Comparison of ENCODE assay signal across 15 cellular contexts in genomic region chr12:89857652-89858274, GRCh38.
DNase-seq lines count a peak whose midpoint lies in the region; ATAC-seq and TF ChIP-seq lines count a peak whose summit lies in the region.
"Had no signal": no experiment of that assay in that cellular context is flagged by ENCODE, and none has a peak within 500 bp of the region (broad histone marks: within the 10 kb centered on the region; RNA-seq: fewer than 3 reads in every experiment).

No MANE protein-coding gene starts in this region.

- H2BK5ac ChIP-seq in H9 (ENCODE audit: insufficient read length, low read length) = no peak overlapping the region

- no peaks in the 10 kb centered on the region for H3K36me3 Mint-ChIP-seq in activated B cell treated with CpG ODN at 0.5 μM for 24 hours (ENCODE audit: low read depth)
- H3K36me3 Mint-ChIP-seq in H9 (ENCODE audit: insufficient read depth in 1 of 3, low read depth in 3 of 3) = no peaks in the 10 kb centered on the region; a peak in 1 of 7 replicates

- no peak overlapping the region for H3K4ac ChIP-seq in H9 (ENCODE audit: low read depth, low read length)

- H3T11ph ChIP-seq in H9 (ENCODE audit: low read length) = no peak overlapping the region

- no peak overlapping the region for H3K23ac ChIP-seq in H9 (ENCODE audit: insufficient read length, low read depth, low read length)

- TF ChIP-seq CTCF in activated B cell treated with CpG ODN at 0.5 μM for 24 hours (IDR thresholded peaks at IDR 0.05) (no peak), H9 (conservative IDR thresholded peaks at IDR 0.05) (no peak)

- DNase-seq in Ammon's horn (ENCODE audit: low spot score) (peak; percentile 40), activated B cell treated with CpG ODN at 0.5 μM for 24 hours (no peak), H9 (no peak), EL (no peak)
- DNase-seq: activated effector memory CD4-positive, alpha-beta T cell treated with Interleukin-2 at 50 U/mL for 16 hours; effector memory CD4-positive, alpha-beta T cell; foreskin keratinocyte; NCI-H226; psoas muscle; stimulated activated naive CD4-positive, alpha-beta T cell had no signal

- H4K8ac ChIP-seq in H9 (replicated peaks; ENCODE audit: insufficient read length, low read depth, low read length) = no peak overlapping the region

- H3K56ac ChIP-seq in H9 (ENCODE audit: insufficient read length, low read depth, low read length) = no peak overlapping the region

- H3K14ac ChIP-seq in H9 (ENCODE audit: insufficient read depth, low read length) = no peak overlapping the region

- peak; percentile 34 for ATAC-seq in GM18909 (IDR thresholded peaks at IDR 0.05; ENCODE audit: poor library complexity, unreplicated experiment)
- ATAC-seq in HG03103 (IDR thresholded peaks at IDR 0.05; ENCODE audit: low read depth, unreplicated experiment) = peak; percentile 30
- peak; percentile 45 for ATAC-seq in activated B cell treated with CpG ODN at 0.5 μM for 24 hours (ENCODE audit: low read depth)
- no peak for ATAC-seq in GM19467 (IDR thresholded peaks at IDR 0.05; ENCODE audit: unreplicated experiment)
- ATAC-seq in HG03457 (IDR thresholded peaks at IDR 0.05; ENCODE audit: unreplicated experiment) = no peak
- ATAC-seq: body of pancreas, foreskin keratinocyte, psoas muscle had no signal

- H3K9me3 ChIP-seq in H9 (ENCODE audit: control insufficient read depth, low read depth, low read length) = no peaks in the 10 kb centered on the region
- H3K9me3 ChIP-seq: body of pancreas, psoas muscle had no signal

- H4K5ac ChIP-seq in H9 (ENCODE audit: insufficient read length, low read depth, low read length) = no peak overlapping the region

- H4K91ac ChIP-seq in H9 (ENCODE audit: insufficient read length, low read depth, low read length) = no peak overlapping the region

- intact Hi-C loops in activated B cell treated with CpG ODN at 0.5 μM for 24 hours (cut with micrococcal nuclease) = loop anchor here (5.0 kb wide), 2 partner anchors 35 to 155 kb away; no protein-coding TSS in a partner anchor

- no peaks in the 10 kb centered on the region for H3K4me1 ChIP-seq in H9 (ENCODE audit: insufficient read depth, low read length)
- H3K4me1 ChIP-seq: body of pancreas, foreskin keratinocyte had no signal

- no peak overlapping the region for H2AK5ac ChIP-seq in H9 (ENCODE audit: insufficient read length, low read length)

- H2BK20ac ChIP-seq in H9 (ENCODE audit: low read depth, low read length, poor library complexity, severe bottlenecking) = no peak overlapping the region

- H3K27ac Mint-ChIP-seq in activated B cell treated with CpG ODN at 0.5 μM for 24 hours (peak overlapping the region; percentile 91), H9 (no peak overlapping the region; a peak in 1 of 7 replicates)

- no peak overlapping the region for H3K9ac ChIP-seq in H9 (ENCODE audit: extremely low read depth, insufficient read length, low read length)

- H2BK15ac ChIP-seq in H9 (ENCODE audit: low read depth, low read length) = no peak overlapping the region

- H3K27me3 Mint-ChIP-seq in activated B cell treated with CpG ODN at 0.5 μM for 24 hours (no peaks in the 10 kb centered on the region), H9 (ENCODE audit: low read depth) (peaks cover 2% of the 10 kb centered on the region)

- no peak overlapping the region for H2BK120ac ChIP-seq in H9 (ENCODE audit: low read depth, low read length, poor library complexity, severe bottlenecking)

- peaks cover 2% of the 10 kb centered on the region; the same call in 1 of the 2 replicates for H3K27me3 ChIP-seq in H9 (ENCODE audit: insufficient read depth, low read length)
- H3K27me3 ChIP-seq: body of pancreas, foreskin keratinocyte had no signal

- H4K20me1 ChIP-seq in H9 (ENCODE audit: control insufficient read depth, insufficient read depth, insufficient read length) = no peaks in the 10 kb centered on the region

- H3K27ac ChIP-seq in H9 (ENCODE audit: insufficient read length, low read depth, low read length) = no peak overlapping the region
- H3K27ac ChIP-seq: body of pancreas, foreskin keratinocyte, psoas muscle had no signal

- WGBS in H9 (ENCODE audit: extremely low coverage, insufficient read length, low lambda C conversion rate) = no CpG with 5 or more reads among the region's 6 CpGs

- H3K4me3 Mint-ChIP-seq in activated B cell treated with CpG ODN at 0.5 μM for 24 hours (peak overlapping the region; percentile 8), H9 (no peak overlapping the region)

- no peak overlapping the region for H3K4me2 ChIP-seq in H9 (ENCODE audit: insufficient read depth, insufficient read length, low read length)

- POLR2A ChIA-PET in activated B cell treated with CpG ODN at 0.5 μM for 24 hours (lab: Charles Lee) = interaction anchor here (0.7 to 2.9 kb wide), 7 partner anchors 22 to 149 kb away, joined by 3 to 27 read pairs (median 5); partner anchors contain the start of gene ATP2B1

- no peaks in the 10 kb centered on the region for H3K79me1 ChIP-seq in H9 (ENCODE audit: insufficient read depth, low read depth, low read length, poor library complexity, severe bottlenecking)

- no peak overlapping the region for H3K18ac ChIP-seq in H9 (ENCODE audit: insufficient read length, low read depth, low read length)

- no peak overlapping the region for H2AFZ ChIP-seq in H9 (ENCODE audit: low read length)

- H2BK12ac ChIP-seq in H9 (ENCODE audit: insufficient read length, low read depth, low read length) = no peak overlapping the region

- no peaks in the 10 kb centered on the region for H3K79me2 ChIP-seq in H9 (ENCODE audit: insufficient read depth, low read length)

- H3K4me1 Mint-ChIP-seq in activated B cell treated with CpG ODN at 0.5 μM for 24 hours (peaks cover 77% of the 10 kb centered on the region), H9 (peaks cover 0 to 4% of the 10 kb centered on the region in 2 experiments; a peak in 2 of 4 replicates)

- CTCF ChIA-PET in activated B cell treated with CpG ODN at 0.5 μM for 24 hours (lab: Charles Lee) = interaction anchor here (1.8 kb wide), 1 partner anchor 149 kb away, joined by 6 read pairs; the partner anchor contains the start of gene ATP2B1

- H3K23me2 ChIP-seq in H9 (ENCODE audit: insufficient read length, low read depth, low read length, poor library complexity, severe bottlenecking) = no peaks in the 10 kb centered on the region

- H3K9me3 Mint-ChIP-seq in activated B cell treated with CpG ODN at 0.5 μM for 24 hours (no peaks in the 10 kb centered on the region), H9 (no peaks in the 10 kb centered on the region; a peak in 1 of 5 replicates)

Comparison
In these comparisons a context has a peak if more than half of its experiments do, and no peak if none do; other contexts are left out.
1. ATAC-seq: peak in GM18909 (single experiment), HG03103 (single experiment) and activated B cell treated with CpG ODN at 0.5 μM for 24 hours (single experiment); none in GM19467 (single experiment) and HG03457 (single experiment).